Comparison of ENCODE assay signal across 8 cellular contexts in genomic region chr10:91907914-91908357, GRCh38. TPM values are rescaled to one million over a fixed set of nuclear protein-coding genes. Genes with fewer than 3 reads are reported as not detected.
A peak's percentile ranks its signal among the peaks of the same experiment; 100 is the strongest.
DNase-seq lines count a peak whose midpoint lies in the region; ATAC-seq and TF ChIP-seq lines count a peak whose summit lies in the region.

No MANE protein-coding gene starts in this region.

- no peak for TF ChIP-seq CTCF in neural crest cell (conservative IDR thresholded peaks at IDR 0.05)

- H3K27ac Mint-ChIP-seq in activated CD4-positive, alpha-beta T cell treated with anti-CD3 and anti-CD28 coated beads, Interleukin-2, amount 10 ng/mL, durations not matched to agents 7 days and 5 days: peak overlapping the region; percentile 84
- peak overlapping the region; percentile 47 for H3K27ac Mint-ChIP-seq in neural crest cell (ENCODE audit: unreplicated experiment)

- H3K4me3 Mint-ChIP-seq in activated CD4-positive, alpha-beta T cell treated with anti-CD3 and anti-CD28 coated beads, Interleukin-2, amount 10 ng/mL, durations not matched to agents 7 days and 5 days: peak overlapping the region; percentile 83
- peak overlapping the region; percentile 96 for H3K4me3 Mint-ChIP-seq in neural crest cell

- DNase-seq in activated CD4-positive, alpha-beta T cell treated with anti-CD3 and anti-CD28 coated beads, Interleukin-2, amount 10 ng/mL, durations not matched to agents 7 days and 5 days: no peak
- no peak for DNase-seq in activated CD4-positive, alpha-beta T cell treated with anti-CD3 and anti-CD28 coated beads, Interleukin-2, amount 50 U/mL, for 1 hour
- DNase-seq in RPMI8226 (peak; percentile 14), neural crest cell (ENCODE audit: low read depth, low spot score) (no peak), NCI-H524 (lab: John Stamatoyannopoulos, UW) (no peak), kidney glomerular epithelial cell (lab: John Stamatoyannopoulos, UW) (no peak)
- DNase-seq in activated effector memory CD4-positive, alpha-beta T cell treated with Interleukin-2 at 50 U/mL for 16 hours: no peak

- ATAC-seq in esophagus mucosa: peak; percentile 29

- no peaks in the 10 kb centered on the region for H3K9me3 Mint-ChIP-seq in activated CD4-positive, alpha-beta T cell treated with anti-CD3 and anti-CD28 coated beads, Interleukin-2, amount 10 ng/mL, durations not matched to agents 7 days and 5 days
- peaks cover 4% of the 10 kb centered on the region for H3K9me3 Mint-ChIP-seq in neural crest cell

- POLR2A ChIA-PET in activated CD4-positive, alpha-beta T cell treated with anti-CD3 and anti-CD28 coated beads, Interleukin-2, amount 10 ng/mL, durations not matched to agents 7 days and 5 days (lab: Charles Lee): no interaction called here

- peaks cover 26% of the 10 kb centered on the region for H3K4me1 Mint-ChIP-seq in activated CD4-positive, alpha-beta T cell treated with anti-CD3 and anti-CD28 coated beads, Interleukin-2, amount 10 ng/mL, durations not matched to agents 7 days and 5 days
- peaks cover 45% of the 10 kb centered on the region for H3K4me1 Mint-ChIP-seq in neural crest cell

- peaks cover 5% of the 10 kb centered on the region for H3K27me3 Mint-ChIP-seq in activated CD4-positive, alpha-beta T cell treated with anti-CD3 and anti-CD28 coated beads, Interleukin-2, amount 10 ng/mL, durations not matched to agents 7 days and 5 days
- H3K27me3 Mint-ChIP-seq in neural crest cell (ENCODE audit: low read depth): no peaks in the 10 kb centered on the region

- H3K36me3 Mint-ChIP-seq in activated CD4-positive, alpha-beta T cell treated with anti-CD3 and anti-CD28 coated beads, Interleukin-2, amount 10 ng/mL, durations not matched to agents 7 days and 5 days (ENCODE audit: low read depth): peaks cover 6% of the 10 kb centered on the region
- H3K36me3 Mint-ChIP-seq in neural crest cell (ENCODE audit: low read depth): peaks cover 30% of the 10 kb centered on the region

- CTCF ChIA-PET in activated CD4-positive, alpha-beta T cell treated with anti-CD3 and anti-CD28 coated beads, Interleukin-2, amount 10 ng/mL, durations not matched to agents 7 days and 5 days (lab: Charles Lee): interaction anchor here (0.7 to 1.6 kb wide), 8 partner anchors 10 to 571 kb away, joined by 3 to 5 read pairs (median 3); no protein-coding TSS in a partner anchor

RNA-seq across cellular contexts. Expression of gene FGFBP3, which starts 1.4 kb away (rescaled TPM):
- 1 to 10 TPM; 1.4 to 1.5 TPM for total RNA-seq in activated CD4-positive, alpha-beta T cell treated with anti-CD3 and anti-CD28 coated beads, Interleukin-2, amount 10 ng/mL, durations not matched to agents 7 days and 5 days
- 0.56 TPM for total RNA-seq in esophagus mucosa
- total RNA-seq in neural crest cell: 413 and 420 TPM in 2 replicates

RNA-seq across cellular contexts. Expression of gene BTAF1, which starts 15.6 kb away (rescaled TPM):
- total RNA-seq in activated CD4-positive, alpha-beta T cell treated with anti-CD3 and anti-CD28 coated beads, Interleukin-2, amount 10 ng/mL, durations not matched to agents 7 days and 5 days: 10 to 100 TPM; 41.9 to 47.3 TPM
- total RNA-seq in esophagus mucosa (18.0 TPM), neural crest cell (41.7 and 46.0 TPM in 2 replicates)

Comparison
In these comparisons a context has a peak if more than half of its experiments do, and no peak if none do; other contexts are left out.
1. RNA of gene FGFBP3, which starts 1.4 kb away (total RNA-seq): 413 to 420 TPM in neural crest cell; 1.4 to 1.5 TPM in activated CD4-positive, alpha-beta T cell treated with anti-CD3 and anti-CD28 coated beads, Interleukin-2, amount 10 ng/mL, durations not matched to agents 7 days and 5 days and 0.56 TPM in esophagus mucosa (single experiment); every median in the first group is over 100 times any median in the second.